ENCODE assay signal across 8 cellular contexts in genomic region chr12:14332482-14332881, GRCh38.
"Had no signal": no experiment of that assay in that cellular context is flagged by ENCODE, and none has a peak within 500 bp of the region (broad histone marks: within the 10 kb centered on the region; RNA-seq: fewer than 3 reads in every experiment).

No MANE protein-coding gene starts in this region.

- DNase-seq: GDM1, GF-D8 had no signal

- ATAC-seq: GM12878 had no signal

- FAIRE-seq: G401.6, GM12878, GM12891, GM12892, GM18507, GM19239 had no signal

- H3K4me3 ChIP-seq: GM12878 had no signal
